In the genomic region with DNA sequence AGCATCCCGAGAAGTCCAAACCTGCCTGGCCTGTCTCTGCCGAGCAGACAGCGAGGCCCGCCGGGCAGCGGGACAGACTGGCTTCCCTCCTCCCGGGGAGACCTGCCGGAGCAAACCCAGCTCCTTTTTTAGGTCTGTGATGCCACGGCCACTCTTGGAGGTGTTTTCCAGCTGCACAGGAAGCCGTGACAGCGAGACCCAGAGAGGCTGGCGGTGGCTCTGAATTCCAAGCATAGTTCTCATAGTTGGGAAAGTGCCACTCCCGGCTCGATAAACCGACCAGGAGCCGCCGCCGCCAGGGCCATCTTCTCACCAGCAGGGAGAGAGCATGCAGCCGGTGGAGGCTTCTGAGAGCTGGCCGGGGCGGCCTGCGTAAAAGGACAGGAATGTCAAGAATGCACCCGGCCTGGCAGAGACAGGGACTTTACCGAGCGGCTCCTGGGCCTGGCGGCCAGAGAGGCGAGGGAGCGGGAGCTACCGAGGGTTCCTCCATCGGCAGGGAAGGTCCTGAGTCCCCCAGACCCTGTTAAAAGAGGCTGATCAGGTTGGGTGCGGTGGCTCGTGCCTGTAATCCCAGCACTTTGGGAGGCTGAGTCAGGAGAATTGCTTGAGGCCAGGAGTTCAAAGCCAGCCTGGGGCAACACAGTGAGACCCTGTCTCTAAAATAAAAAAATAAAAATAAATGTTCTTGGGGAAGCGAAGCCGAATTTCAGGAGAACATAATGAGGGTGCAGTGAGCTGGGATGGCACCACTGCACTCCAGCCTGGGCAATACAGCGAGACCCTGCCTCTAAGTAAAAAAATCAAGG, we compare ENCODE assay signal across 8 cellular contexts.
A peak's percentile ranks its signal among the peaks of the same experiment; 100 is the strongest.
DNase-seq lines count a peak whose midpoint lies in the region; ATAC-seq and TF ChIP-seq lines count a peak whose summit lies in the region.

No MANE protein-coding gene starts in this region.

- H3K4me1 Mint-ChIP-seq in activated T-cell treated with anti-CD3 and anti-CD28 coated beads, Interleukin-2, amount 50 U/mL, for 24 hours (ENCODE audit: low read depth): peaks cover 26% of the 10 kb centered on the region

- no peak for TF ChIP-seq CTCF in VCaP (conservative IDR thresholded peaks at IDR 0.05)
- peak in 6 of 12 donors; percentile 18 to 46 (median 36) for TF ChIP-seq CTCF in heart left ventricle (IDR thresholded peaks at IDR 0.05)

- DNase-seq in ELR (ENCODE audit: low read depth) (peak; percentile 99), heart left ventricle (peak; percentile 89 to 95 (median 91)), pulmonary artery endothelial cell (ENCODE audit: low read depth, low spot score) (peak; percentile 97), NCI-H1436 (lab: John Stamatoyannopoulos, UW) (no peak)
- no peak for DNase-seq in activated T-cell treated with anti-CD3 and anti-CD28 coated beads, Interleukin-2, amount 50 U/mL, for 24 hours
- DNase-seq in stimulated activated CD4-positive, alpha-beta T cell treated with anti-CD3 and anti-CD28 coated beads, Interleukin-4, amount 100 ng/mL, for 24 hours: no peak

- no peaks in the 10 kb centered on the region for H3K36me3 ChIP-seq in heart left ventricle

- peak overlapping the region in 8 of 12 donors; percentile 1 to 38 (median 20) for H3K4me3 ChIP-seq in heart left ventricle

- H3K27me3 ChIP-seq in heart left ventricle: no peaks in the 10 kb centered on the region

- peak overlapping the region; percentile 97 for H3K27ac ChIP-seq in VCaP
- H3K27ac ChIP-seq in heart left ventricle: peak overlapping the region; percentile 37 to 97 (median 86)

- H3K9me3 ChIP-seq in heart left ventricle: no peaks in the 10 kb centered on the region

- H3K27me3 Mint-ChIP-seq in activated T-cell treated with anti-CD3 and anti-CD28 coated beads, Interleukin-2, amount 50 U/mL, for 24 hours: no peaks in the 10 kb centered on the region

- no peaks in the 10 kb centered on the region for H3K9me3 Mint-ChIP-seq in activated T-cell treated with anti-CD3 and anti-CD28 coated beads, Interleukin-2, amount 50 U/mL, for 24 hours

- no peak overlapping the region for H3K27ac Mint-ChIP-seq in activated T-cell treated with anti-CD3 and anti-CD28 coated beads, Interleukin-2, amount 50 U/mL, for 24 hours

- no peaks in the 10 kb centered on the region for H3K36me3 Mint-ChIP-seq in activated T-cell treated with anti-CD3 and anti-CD28 coated beads, Interleukin-2, amount 50 U/mL, for 24 hours (ENCODE audit: low read depth)

- H3K4me3 Mint-ChIP-seq in activated T-cell treated with anti-CD3 and anti-CD28 coated beads, Interleukin-2, amount 50 U/mL, for 24 hours: no peak overlapping the region

- WGBS in heart left ventricle, 4 donors: 9 to 24% (median 17%) methylated on average over 30 to 35 of the region's 35 CpGs

- ATAC-seq in heart left ventricle (peak; percentile 65 to 86 (median 82)), HG03521 (IDR thresholded peaks at IDR 0.05; ENCODE audit: unreplicated experiment) (no peak)

- intact Hi-C loops in heart left ventricle (cut with DNase I): loop anchor here in 8 of 10 donors (1.0 to 5.0 kb wide), 8 partner anchors 36 to 65 kb away; a partner anchor contains a TSS

- peaks cover 18 to 62% (median 56%) of the 10 kb centered on the region in 12 donors for H3K4me1 ChIP-seq in heart left ventricle

- TF ChIP-seq POLR2A in heart left ventricle (IDR thresholded peaks at IDR 0.05): peak in 1 of 2 donors; percentile 31

Comparison
In these comparisons a context has a peak if more than half of its experiments do, and no peak if none do; other contexts are left out.
1. DNase-seq: peak in ELR (single experiment), heart left ventricle (5 of 5) and pulmonary artery endothelial cell (single experiment); none in activated T-cell treated with anti-CD3 and anti-CD28 coated beads, Interleukin-2, amount 50 U/mL, for 24 hours (single experiment), NCI-H1436 (single experiment) and stimulated activated CD4-positive, alpha-beta T cell treated with anti-CD3 and anti-CD28 coated beads, Interleukin-4, amount 100 ng/mL, for 24 hours (single experiment).